Comparison of ENCODE assay signal across 25 cellular contexts in the genomic region with DNA sequence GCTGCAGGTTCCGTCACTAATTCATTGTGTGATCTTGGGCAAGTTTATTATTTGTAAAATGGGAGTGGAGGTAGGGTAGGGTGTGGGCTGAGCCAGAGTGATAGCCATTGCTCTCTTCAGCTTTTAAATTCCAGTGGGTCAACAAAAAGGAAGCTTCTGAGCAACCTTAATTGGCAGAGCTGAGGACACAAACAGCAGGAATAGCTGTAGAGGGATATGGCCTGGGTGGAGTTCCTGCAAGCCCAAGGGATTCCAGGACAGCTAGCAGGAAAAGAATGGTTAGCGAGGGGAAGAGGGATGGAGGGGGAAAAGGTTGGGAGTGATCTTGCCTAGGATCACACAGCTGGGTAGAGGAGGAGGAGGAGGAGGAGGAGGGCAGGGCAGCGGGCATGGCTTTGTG. TPM values are rescaled to one million over a fixed set of nuclear protein-coding genes. Genes with fewer than 3 reads are reported as not detected.
"Had no signal": no experiment of that assay in that cellular context is flagged by ENCODE, and none has a peak within 500 bp of the region (broad histone marks: within the 10 kb centered on the region; RNA-seq: fewer than 3 reads in every experiment).

No MANE protein-coding gene starts in this region.

- H3K36me3 ChIP-seq: gastrocnemius medialis, heart left ventricle, neural progenitor cell, tibial nerve, uterus had no signal

- H3K4me1 ChIP-seq: gastrocnemius medialis, heart left ventricle, psoas muscle, tibial nerve, uterus had no signal

- H3K27me3 ChIP-seq: neural progenitor cell, uterus had no signal

- DNase-seq: activated CD4-positive, alpha-beta T cell treated with anti-CD3 and anti-CD28 coated beads, Interleukin-2, amount 50 U/mL, for 1 hour; activated CD8-positive, alpha-beta memory T cell treated with anti-CD3 and anti-CD28 coated beads, Interleukin-2, amount 50 U/mL, for 4 hours; activated effector memory CD4-positive, alpha-beta T cell treated with Interleukin-2 at 50 U/mL for 16 hours; activated naive CD4-positive, alpha-beta T cell treated with anti-CD3 and anti-CD28 coated beads, Interleukin-2, amount 10 ng/mL, durations not matched to agents 7 days and 5 days; activated naive CD8-positive, alpha-beta T cell treated with anti-CD3 and anti-CD28 coated beads, Interleukin-2, amount 50 U/mL, for 24 hours; activated T-cell treated with anti-CD3 and anti-CD28 coated beads, Interleukin-2, amount 50 U/mL, for 4 hours; aorta; gastrocnemius medialis; heart left ventricle; immature natural killer cell; kidney glomerular epithelial cell; left ventricle myocardium superior; naive thymus-derived CD4-positive, alpha-beta T cell; psoas muscle; right cardiac atrium; small intestine; stimulated activated CD4-positive, alpha-beta T cell treated with anti-CD3 and anti-CD28 coated beads, Interleukin-15, amount 100 ng/mL, for 24 hours; stimulated activated CD4-positive, alpha-beta T cell treated with anti-CD3 and anti-CD28 coated beads, Interleukin-2, amount 100 ng/mL, for 48 hours; T1000; uterus had no signal

- H3K27ac ChIP-seq: coronary artery, gastrocnemius medialis, heart left ventricle, neural progenitor cell, psoas muscle, tibial nerve, uterus had no signal

- H3K4me2 ChIP-seq: neural progenitor cell had no signal

- H3K9me3 ChIP-seq: gastrocnemius medialis, heart left ventricle, psoas muscle, tibial nerve, uterus had no signal

- H3K4me3 ChIP-seq: coronary artery, gastrocnemius medialis, heart left ventricle, neural progenitor cell, psoas muscle, tibial nerve, uterus had no signal

- ATAC-seq: activated CD4-positive, CD25-positive, alpha-beta regulatory T cell treated with anti-CD3 and anti-CD28 coated beads, Interleukin-2, amount 50 U/mL, for 24 hours; activated naive CD8-positive, alpha-beta T cell treated with anti-CD3 and anti-CD28 coated beads, Interleukin-2, amount 50 U/mL, for 24 hours; activated T-cell treated with anti-CD3 and anti-CD28 coated beads, Interleukin-2, amount 50 U/mL, for 4 hours; gastrocnemius medialis; heart left ventricle; left ventricle myocardium superior; naive thymus-derived CD4-positive, alpha-beta T cell; psoas muscle had no signal

- H2AFZ ChIP-seq: neural progenitor cell had no signal

- H3K9ac ChIP-seq: neural progenitor cell had no signal

RNA-seq across cellular contexts. Expression of gene CCK, which starts 11.4 kb away (rescaled TPM):
- total RNA-seq: activated T-cell treated with anti-CD3 and anti-CD28 coated beads, Interleukin-2, amount 50 U/mL, for 4 hours; aorta; heart left ventricle; left ventricle myocardium superior; naive thymus-derived CD4-positive, alpha-beta T cell; osteocyte; psoas muscle; right cardiac atrium; tibial nerve; uterus had no signal
- polyA plus RNA-seq: heart left ventricle; immature natural killer cell; naive thymus-derived CD4-positive, alpha-beta T cell; right cardiac atrium had no signal
